1 cellular context compared by ENCODE assay signal in the genomic region with DNA sequence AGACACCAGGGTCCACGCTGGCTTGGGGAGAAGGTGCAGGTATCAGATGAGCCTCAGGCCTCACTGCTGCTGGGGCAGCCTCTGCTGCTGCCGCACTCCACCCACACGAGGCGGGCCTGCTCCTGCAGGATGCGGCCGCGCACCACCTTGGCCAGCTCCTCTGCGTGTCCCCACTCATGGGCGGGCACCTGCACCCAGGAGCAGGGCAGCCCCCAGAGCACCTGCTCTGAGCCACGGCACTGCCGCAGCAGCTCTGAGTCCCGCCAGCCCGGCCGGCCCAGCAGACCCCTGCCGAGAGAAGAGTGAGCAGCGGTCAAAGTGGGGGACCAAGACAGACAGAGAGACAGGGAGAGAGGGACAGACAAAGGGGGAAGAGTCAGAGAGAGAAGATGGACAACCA.
TF ChIP-seq lines count a peak whose summit lies in the region.

No MANE protein-coding gene starts in this region.

TF ChIP-seq in GM23338, 12 proteins besides CTCF, POLR2A, EP300 and RAD21 (continued from another document):
- peak; percentile 39 for TF ChIP-seq REST (IDR thresholded peaks at IDR 0.05; ENCODE audit: unreplicated experiment)
